ENCODE assay signal across 1 cellular context in the genomic region with DNA sequence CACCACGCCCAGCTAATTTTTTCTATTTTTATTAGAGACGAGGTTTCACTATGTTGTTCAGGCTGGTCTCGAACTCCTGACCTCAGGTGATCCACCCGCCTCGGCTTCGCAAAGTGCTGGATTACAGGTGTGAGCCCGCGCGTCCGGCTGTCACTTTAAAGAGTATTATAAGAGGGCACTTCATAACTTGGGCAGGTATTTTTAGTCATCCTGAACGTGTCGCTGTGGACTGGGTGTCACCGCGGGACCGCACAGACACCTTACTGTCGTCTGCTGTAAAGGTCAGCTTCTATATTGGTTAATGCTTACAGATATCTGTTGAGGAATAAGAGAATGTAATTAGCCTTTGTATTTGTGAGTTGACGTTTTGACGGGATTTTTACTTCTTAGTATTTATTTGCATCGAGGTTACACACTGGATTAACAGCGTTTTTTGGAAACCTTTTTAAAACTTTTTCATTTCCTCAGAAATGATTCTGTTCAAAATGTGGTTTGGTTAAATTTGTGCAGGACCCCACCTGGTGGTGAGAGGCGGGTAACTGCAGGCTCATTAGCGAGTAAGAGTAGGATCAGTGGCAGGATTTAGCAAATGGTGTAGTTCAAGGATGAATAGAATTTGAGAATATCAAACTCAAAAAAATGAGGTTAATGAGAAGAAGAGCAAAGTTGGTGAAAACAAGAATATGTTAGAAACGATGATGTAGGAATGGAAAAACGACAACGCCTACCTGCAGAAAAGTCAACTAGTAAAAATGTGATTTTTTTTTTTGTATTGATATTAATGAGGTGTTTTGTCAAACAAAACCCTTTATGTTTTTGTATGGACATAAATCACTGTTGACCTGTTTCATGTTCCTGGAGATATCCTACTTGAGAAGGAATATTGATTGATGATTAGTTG.
TF ChIP-seq lines count a peak whose summit lies in the region.

No MANE protein-coding gene starts in this region.

TF ChIP-seq in HepG2, 621 proteins besides CTCF, POLR2A, EP300 and RAD21:
- TF ChIP-seq STAG1 (CRISPR knock-in tag; IDR thresholded peaks at IDR 0.05): peak; percentile 63
- no peak for TF ChIP-seq ZMYM2 (CRISPR knock-in tag; IDR thresholded peaks at IDR 0.05)
- TF ChIP-seq ELF4 (CRISPR knock-in tag; IDR thresholded peaks at IDR 0.05; ENCODE audit: borderline replicate concordance): no peak
- TF ChIP-seq ETS1 (CRISPR knock-in tag; IDR thresholded peaks at IDR 0.05): no peak
- TF ChIP-seq RNF219 (CRISPR knock-in tag; IDR thresholded peaks at IDR 0.05): 0 out of 2 replicates have a peak, but pooled peaks have one; percentile 38
- TF ChIP-seq KDM2A (CRISPR knock-in tag; IDR thresholded peaks at IDR 0.05; ENCODE audit: borderline replicate concordance, low read depth): no peak
- no peak for TF ChIP-seq SCMH1 (CRISPR knock-in tag; IDR thresholded peaks at IDR 0.05; ENCODE audit: borderline replicate concordance)
- no peak for TF ChIP-seq ZNF781 (CRISPR knock-in tag; IDR thresholded peaks at IDR 0.05; ENCODE audit: borderline replicate concordance, not compliant biosample characterization)
- TF ChIP-seq, protein P1, sequence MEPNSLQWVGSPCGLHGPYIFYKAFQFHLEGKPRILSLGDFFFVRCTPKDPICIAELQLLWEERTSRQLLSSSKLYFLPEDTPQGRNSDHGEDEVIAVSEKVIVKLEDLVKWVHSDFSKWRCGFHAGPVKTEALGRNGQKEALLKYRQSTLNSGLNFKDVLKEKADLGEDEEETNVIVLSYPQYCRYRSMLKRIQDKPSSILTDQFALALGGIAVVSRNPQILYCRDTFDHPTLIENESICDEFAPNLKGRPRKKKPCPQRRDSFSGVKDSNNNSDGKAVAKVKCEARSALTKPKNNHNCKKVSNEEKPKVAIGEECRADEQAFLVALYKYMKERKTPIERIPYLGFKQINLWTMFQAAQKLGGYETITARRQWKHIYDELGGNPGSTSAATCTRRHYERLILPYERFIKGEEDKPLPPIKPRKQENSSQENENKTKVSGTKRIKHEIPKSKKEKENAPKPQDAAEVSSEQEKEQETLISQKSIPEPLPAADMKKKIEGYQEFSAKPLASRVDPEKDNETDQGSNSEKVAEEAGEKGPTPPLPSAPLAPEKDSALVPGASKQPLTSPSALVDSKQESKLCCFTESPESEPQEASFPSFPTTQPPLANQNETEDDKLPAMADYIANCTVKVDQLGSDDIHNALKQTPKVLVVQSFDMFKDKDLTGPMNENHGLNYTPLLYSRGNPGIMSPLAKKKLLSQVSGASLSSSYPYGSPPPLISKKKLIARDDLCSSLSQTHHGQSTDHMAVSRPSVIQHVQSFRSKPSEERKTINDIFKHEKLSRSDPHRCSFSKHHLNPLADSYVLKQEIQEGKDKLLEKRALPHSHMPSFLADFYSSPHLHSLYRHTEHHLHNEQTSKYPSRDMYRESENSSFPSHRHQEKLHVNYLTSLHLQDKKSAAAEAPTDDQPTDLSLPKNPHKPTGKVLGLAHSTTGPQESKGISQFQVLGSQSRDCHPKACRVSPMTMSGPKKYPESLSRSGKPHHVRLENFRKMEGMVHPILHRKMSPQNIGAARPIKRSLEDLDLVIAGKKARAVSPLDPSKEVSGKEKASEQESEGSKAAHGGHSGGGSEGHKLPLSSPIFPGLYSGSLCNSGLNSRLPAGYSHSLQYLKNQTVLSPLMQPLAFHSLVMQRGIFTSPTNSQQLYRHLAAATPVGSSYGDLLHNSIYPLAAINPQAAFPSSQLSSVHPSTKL (CRISPR knock-in tag; IDR thresholded peaks at IDR 0.05): 0 out of 2 replicates have a peak, but pooled peaks have one; percentile 14
- TF ChIP-seq, protein P2, sequence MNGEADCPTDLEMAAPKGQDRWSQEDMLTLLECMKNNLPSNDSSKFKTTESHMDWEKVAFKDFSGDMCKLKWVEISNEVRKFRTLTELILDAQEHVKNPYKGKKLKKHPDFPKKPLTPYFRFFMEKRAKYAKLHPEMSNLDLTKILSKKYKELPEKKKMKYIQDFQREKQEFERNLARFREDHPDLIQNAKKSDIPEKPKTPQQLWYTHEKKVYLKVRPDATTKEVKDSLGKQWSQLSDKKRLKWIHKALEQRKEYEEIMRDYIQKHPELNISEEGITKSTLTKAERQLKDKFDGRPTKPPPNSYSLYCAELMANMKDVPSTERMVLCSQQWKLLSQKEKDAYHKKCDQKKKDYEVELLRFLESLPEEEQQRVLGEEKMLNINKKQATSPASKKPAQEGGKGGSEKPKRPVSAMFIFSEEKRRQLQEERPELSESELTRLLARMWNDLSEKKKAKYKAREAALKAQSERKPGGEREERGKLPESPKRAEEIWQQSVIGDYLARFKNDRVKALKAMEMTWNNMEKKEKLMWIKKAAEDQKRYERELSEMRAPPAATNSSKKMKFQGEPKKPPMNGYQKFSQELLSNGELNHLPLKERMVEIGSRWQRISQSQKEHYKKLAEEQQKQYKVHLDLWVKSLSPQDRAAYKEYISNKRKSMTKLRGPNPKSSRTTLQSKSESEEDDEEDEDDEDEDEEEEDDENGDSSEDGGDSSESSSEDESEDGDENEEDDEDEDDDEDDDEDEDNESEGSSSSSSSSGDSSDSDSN (CRISPR knock-in tag; IDR thresholded peaks at IDR 0.05): no peak
- TF ChIP-seq, protein P3, sequence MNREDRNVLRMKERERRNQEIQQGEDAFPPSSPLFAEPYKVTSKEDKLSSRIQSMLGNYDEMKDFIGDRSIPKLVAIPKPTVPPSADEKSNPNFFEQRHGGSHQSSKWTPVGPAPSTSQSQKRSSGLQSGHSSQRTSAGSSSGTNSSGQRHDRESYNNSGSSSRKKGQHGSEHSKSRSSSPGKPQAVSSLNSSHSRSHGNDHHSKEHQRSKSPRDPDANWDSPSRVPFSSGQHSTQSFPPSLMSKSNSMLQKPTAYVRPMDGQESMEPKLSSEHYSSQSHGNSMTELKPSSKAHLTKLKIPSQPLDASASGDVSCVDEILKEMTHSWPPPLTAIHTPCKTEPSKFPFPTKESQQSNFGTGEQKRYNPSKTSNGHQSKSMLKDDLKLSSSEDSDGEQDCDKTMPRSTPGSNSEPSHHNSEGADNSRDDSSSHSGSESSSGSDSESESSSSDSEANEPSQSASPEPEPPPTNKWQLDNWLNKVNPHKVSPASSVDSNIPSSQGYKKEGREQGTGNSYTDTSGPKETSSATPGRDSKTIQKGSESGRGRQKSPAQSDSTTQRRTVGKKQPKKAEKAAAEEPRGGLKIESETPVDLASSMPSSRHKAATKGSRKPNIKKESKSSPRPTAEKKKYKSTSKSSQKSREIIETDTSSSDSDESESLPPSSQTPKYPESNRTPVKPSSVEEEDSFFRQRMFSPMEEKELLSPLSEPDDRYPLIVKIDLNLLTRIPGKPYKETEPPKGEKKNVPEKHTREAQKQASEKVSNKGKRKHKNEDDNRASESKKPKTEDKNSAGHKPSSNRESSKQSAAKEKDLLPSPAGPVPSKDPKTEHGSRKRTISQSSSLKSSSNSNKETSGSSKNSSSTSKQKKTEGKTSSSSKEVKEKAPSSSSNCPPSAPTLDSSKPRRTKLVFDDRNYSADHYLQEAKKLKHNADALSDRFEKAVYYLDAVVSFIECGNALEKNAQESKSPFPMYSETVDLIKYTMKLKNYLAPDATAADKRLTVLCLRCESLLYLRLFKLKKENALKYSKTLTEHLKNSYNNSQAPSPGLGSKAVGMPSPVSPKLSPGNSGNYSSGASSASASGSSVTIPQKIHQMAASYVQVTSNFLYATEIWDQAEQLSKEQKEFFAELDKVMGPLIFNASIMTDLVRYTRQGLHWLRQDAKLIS (CRISPR knock-in tag; IDR thresholded peaks at IDR 0.05): no peak
- no peak for TF ChIP-seq CAMTA2 (CRISPR knock-in tag; IDR thresholded peaks at IDR 0.05; ENCODE audit: borderline replicate concordance)
- TF ChIP-seq ZNF709 (CRISPR knock-in tag; IDR thresholded peaks at IDR 0.05): no peak
- no peak for TF ChIP-seq ZBTB20 (CRISPR knock-in tag; IDR thresholded peaks at IDR 0.05; ENCODE audit: borderline replicate concordance, low read depth)
- peak; percentile 68 for TF ChIP-seq SMC3 (IDR thresholded peaks at IDR 0.05; ENCODE audit: low read length)
- no peak for TF ChIP-seq ARNT (IDR thresholded peaks at IDR 0.05)
- peak; percentile 58; the same call in 1 of the 2 replicates for TF ChIP-seq ZBTB38 (CRISPR knock-in tag; IDR thresholded peaks at IDR 0.05)
- TF ChIP-seq ZNF501 (CRISPR knock-in tag; IDR thresholded peaks at IDR 0.05): peak; percentile 22; the same call in 1 of the 2 replicates
- TF ChIP-seq ZNF24 (IDR thresholded peaks at IDR 0.05): no peak
